8 cellular contexts compared by ENCODE assay signal in the genomic region with DNA sequence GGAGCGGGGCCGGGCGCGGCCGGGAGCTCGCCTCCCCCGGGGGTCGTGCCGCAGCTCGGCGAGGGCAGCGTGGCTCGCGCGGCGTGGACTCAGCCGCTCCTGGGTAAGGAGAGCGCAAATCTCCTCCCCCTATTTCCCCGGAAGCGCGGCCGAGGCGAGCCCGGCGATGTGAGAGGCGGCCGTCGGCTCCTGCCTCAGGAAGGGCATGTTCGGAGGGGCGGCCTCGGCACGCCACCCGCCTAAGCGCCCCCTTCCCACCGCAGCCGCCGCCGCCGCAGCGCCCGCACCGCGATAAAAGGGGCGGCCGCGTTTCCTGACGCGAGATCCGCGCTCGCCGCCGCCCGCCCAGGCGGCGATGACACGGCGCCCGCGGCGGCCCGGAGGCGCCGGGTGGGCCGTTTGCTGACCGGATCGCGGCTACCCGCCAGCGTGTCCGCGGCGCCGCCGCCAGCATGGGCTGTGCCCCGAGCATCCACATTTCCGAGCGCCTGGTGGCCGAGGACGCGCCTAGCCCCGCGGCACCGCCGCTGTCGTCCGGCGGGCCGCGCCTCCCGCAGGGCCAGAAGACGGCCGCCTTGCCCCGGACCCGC. TPM values are rescaled to one million over a fixed set of nuclear protein-coding genes. Genes with fewer than 3 reads are reported as not detected.
DNase-seq lines count a peak whose midpoint lies in the region; ATAC-seq and TF ChIP-seq lines count a peak whose summit lies in the region.

A gene with protein sequence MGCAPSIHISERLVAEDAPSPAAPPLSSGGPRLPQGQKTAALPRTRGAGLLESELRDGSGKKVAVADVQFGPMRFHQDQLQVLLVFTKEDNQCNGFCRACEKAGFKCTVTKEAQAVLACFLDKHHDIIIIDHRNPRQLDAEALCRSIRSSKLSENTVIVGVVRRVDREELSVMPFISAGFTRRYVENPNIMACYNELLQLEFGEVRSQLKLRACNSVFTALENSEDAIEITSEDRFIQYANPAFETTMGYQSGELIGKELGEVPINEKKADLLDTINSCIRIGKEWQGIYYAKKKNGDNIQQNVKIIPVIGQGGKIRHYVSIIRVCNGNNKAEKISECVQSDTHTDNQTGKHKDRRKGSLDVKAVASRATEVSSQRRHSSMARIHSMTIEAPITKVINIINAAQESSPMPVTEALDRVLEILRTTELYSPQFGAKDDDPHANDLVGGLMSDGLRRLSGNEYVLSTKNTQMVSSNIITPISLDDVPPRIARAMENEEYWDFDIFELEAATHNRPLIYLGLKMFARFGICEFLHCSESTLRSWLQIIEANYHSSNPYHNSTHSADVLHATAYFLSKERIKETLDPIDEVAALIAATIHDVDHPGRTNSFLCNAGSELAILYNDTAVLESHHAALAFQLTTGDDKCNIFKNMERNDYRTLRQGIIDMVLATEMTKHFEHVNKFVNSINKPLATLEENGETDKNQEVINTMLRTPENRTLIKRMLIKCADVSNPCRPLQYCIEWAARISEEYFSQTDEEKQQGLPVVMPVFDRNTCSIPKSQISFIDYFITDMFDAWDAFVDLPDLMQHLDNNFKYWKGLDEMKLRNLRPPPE (plus strand): TSS at position 146 of the 590 bp plus-strand sequence. CDS start 307 bp downstream, at position 453.

- no peaks in the 10 kb centered on the region for H3K36me3 ChIP-seq in gastroesophageal sphincter
- no peaks in the 10 kb centered on the region for H3K36me3 ChIP-seq in osteoblast (ENCODE audit: insufficient read depth, low read length)

- H2AFZ ChIP-seq in osteoblast (ENCODE audit: low read length), result peak within 1 kb of the TSS; percentile 97

- H3K4me1 ChIP-seq in gastroesophageal sphincter (peaks cover 0 to 55% (median 4%) of the 10 kb centered on the region in 3 donors), osteoblast (ENCODE audit: insufficient read depth, low read length) (peaks cover 13% of the 10 kb centered on the region)

- H3K4me2 ChIP-seq in osteoblast (ENCODE audit: insufficient read depth, low read length), result peak within 1 kb of the TSS; percentile 97

- H3K27ac ChIP-seq in gastroesophageal sphincter (peak within 1 kb of the TSS; percentile 72 to 96 (median 94)), osteoblast (ENCODE audit: low read depth, low read length) (peak within 1 kb of the TSS; percentile 87)

- no peaks in the 10 kb centered on the region for H3K9me3 ChIP-seq in gastroesophageal sphincter
- no peaks in the 10 kb centered on the region for H3K9me3 ChIP-seq in osteoblast (ENCODE audit: low read depth, low read length)

- DNase-seq in activated CD8-positive, alpha-beta memory T cell treated with anti-CD3 and anti-CD28 coated beads for 24 hours, result no peak
- no peak for DNase-seq in HFF-Myc (ENCODE audit: extremely low read depth, low read depth)
- peak; percentile 2 for DNase-seq in NCI-H1092 (lab: John Stamatoyannopoulos, UW)
- peak; percentile 42 for DNase-seq in activated effector memory CD4-positive, alpha-beta T cell treated with Interleukin-2 at 50 U/mL for 16 hours
- peak; percentile 96 for DNase-seq in osteoblast (ENCODE audit: insufficient read length, low spot score, missing footprints)
- DNase-seq in NCI-H1436 (lab: John Stamatoyannopoulos, UW), result no peak

- TF ChIP-seq CTCF in HFF-Myc (IDR thresholded peaks at IDR 0.05; ENCODE audit: low read depth, low read length, missing control alignments) (no peak), gastroesophageal sphincter (IDR thresholded peaks at IDR 0.05) (peak in 2 of 4 experiments; percentile 25 to 46), osteoblast (IDR thresholded peaks at IDR 0.05; ENCODE audit: extremely low read depth, low read depth, low read length) (no peak)

- POLR2A ChIA-PET in activated CD8-positive, alpha-beta memory T cell treated with anti-CD3 and anti-CD28 coated beads for 36 hours (lab: Charles Lee), result interaction anchor here (0.6 kb wide), 1 partner anchor 599 kb away, joined by 3 read pairs; no protein-coding TSS in a partner anchor

- no CpG with 5 or more reads among the region's 95 CpGs for WGBS in gastroesophageal sphincter (ENCODE audit: low coverage in 1 of 2), 2 donors

- ATAC-seq in gastroesophageal sphincter, result peak; percentile 8

- peaks cover 31% of the 10 kb centered on the region for H4K20me1 ChIP-seq in osteoblast (ENCODE audit: insufficient read depth, low read length)

- TF ChIP-seq POLR2A in gastroesophageal sphincter (IDR thresholded peaks at IDR 0.05), result peak in 1 of 2 donors; percentile 41

- no peak for TF ChIP-seq EP300 in gastroesophageal sphincter (IDR thresholded peaks at IDR 0.05)

- H3K4me3 ChIP-seq in HFF-Myc (replicated peaks; ENCODE audit: low read depth, low read length) (peak within 1 kb of the TSS; percentile 70), gastroesophageal sphincter (peak within 1 kb of the TSS; percentile 58 to 97), osteoblast (ENCODE audit: insufficient read depth, low read length) (peak within 1 kb of the TSS; percentile 95)

- CTCF ChIA-PET in activated CD8-positive, alpha-beta memory T cell treated with anti-CD3 and anti-CD28 coated beads for 36 hours (lab: Charles Lee), result no interaction called here

- no peaks in the 10 kb centered on the region for H3K27me3 ChIP-seq in gastroesophageal sphincter
- no peaks in the 10 kb centered on the region for H3K27me3 ChIP-seq in osteoblast (ENCODE audit: insufficient read depth, low read length)

- H3K79me2 ChIP-seq in osteoblast (ENCODE audit: insufficient read depth, low read length), result peaks cover 52% of the 10 kb centered on the region

RNA-seq across cellular contexts. Expression of the gene that starts here (rescaled TPM):
- 10 to 100 TPM; 17.5 to 19.7 TPM for total RNA-seq in activated CD8-positive, alpha-beta memory T cell treated with anti-CD3 and anti-CD28 coated beads for 36 hours
- 10 to 100 TPM; 34.6 to 73.2 (median 56.2) TPM for total RNA-seq in gastroesophageal sphincter
- total RNA-seq in osteoblast, result 30.4 and 38.3 TPM in 2 replicates

Comparison
In these comparisons a context has a peak if more than half of its experiments do, and no peak if none do; other contexts are left out.
1. DNase-seq: peak in NCI-H1092 (single experiment), activated effector memory CD4-positive, alpha-beta T cell treated with Interleukin-2 at 50 U/mL for 16 hours (single experiment) and osteoblast (single experiment); none in activated CD8-positive, alpha-beta memory T cell treated with anti-CD3 and anti-CD28 coated beads for 24 hours (single experiment), HFF-Myc (single experiment) and NCI-H1436 (single experiment).
2. Peak in every context shown above with its lines, with median percentiles within 50 percentile points of each other: H3K4me3 ChIP-seq.